14 cellular contexts compared by ENCODE assay signal in the genomic region with DNA sequence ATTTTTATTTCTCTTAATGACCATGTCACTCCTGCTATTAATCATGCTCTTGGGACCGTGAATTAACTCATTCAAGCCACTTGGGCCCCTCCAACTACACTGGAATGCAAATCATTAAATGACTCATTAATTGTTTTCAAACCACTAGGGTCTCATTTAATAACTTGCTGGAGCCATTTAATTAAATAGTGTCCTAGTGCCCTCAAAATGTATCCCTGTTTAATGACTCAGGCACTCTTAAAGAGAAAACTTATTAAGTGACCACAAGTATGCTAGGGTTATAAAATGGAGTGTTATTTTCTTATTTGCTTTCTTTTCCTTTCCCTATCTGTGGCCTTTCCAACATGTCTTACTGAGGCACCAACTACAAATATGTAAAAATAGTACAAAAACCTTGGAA.
"Had no signal": no experiment of that assay in that cellular context is flagged by ENCODE, and none has a peak within 500 bp of the region (broad histone marks: within the 10 kb centered on the region; RNA-seq: fewer than 3 reads in every experiment).

No MANE protein-coding gene starts in this region.

- H3K9me3 ChIP-seq: adrenal gland, left ventricle myocardium inferior, tibial nerve had no signal

- H3K9ac ChIP-seq: parathyroid adenoma had no signal

- H3K4me3 ChIP-seq: adrenal gland, left ventricle myocardium inferior, tibial nerve had no signal

- H3K36me3 Mint-ChIP-seq: naive B cell; stimulated activated naive B cell treated with anti-CD40 and anti-IgM and Interleukin-4, amounts not matched to agents 10 μg/mL and 1 μg/mL and 100 μg/mL, for 72 hours had no signal

- H3K4me3 Mint-ChIP-seq: endodermal cell; naive B cell; stimulated activated naive B cell treated with anti-CD40 and anti-IgM and Interleukin-4, amounts not matched to agents 10 μg/mL and 1 μg/mL and 100 μg/mL, for 72 hours had no signal

- H3K36me3 ChIP-seq: adrenal gland, left ventricle myocardium inferior, tibial nerve had no signal

- H3K27me3 ChIP-seq: adrenal gland, tibial nerve had no signal

- DNase-seq: activated naive CD4-positive, alpha-beta T cell treated with anti-CD3 and anti-CD28 coated beads, Interleukin-2, amount 50 U/mL, for 16 hours; activated T-cell treated with anti-CD3 and anti-CD28 coated beads, Interleukin-2, amount 50 U/mL, for 1 hour; adrenal gland; dermis blood vessel endothelial cell; endodermal cell; hippocampal formation; left ventricle myocardium inferior; naive B cell; right cardiac atrium; stimulated activated CD4-positive, alpha-beta T cell treated with anti-CD3 and anti-CD28 coated beads, Interleukin-2, amount 100 ng/mL, for 24 hours; stimulated activated naive B cell treated with anti-CD40 and anti-IgM and Interleukin-4, amounts not matched to agents 10 μg/mL and 1 μg/mL and 100 μg/mL, for 72 hours had no signal

- H3K27me3 Mint-ChIP-seq: naive B cell; stimulated activated naive B cell treated with anti-CD40 and anti-IgM and Interleukin-4, amounts not matched to agents 10 μg/mL and 1 μg/mL and 100 μg/mL, for 72 hours had no signal

- H2AFZ ChIP-seq: parathyroid adenoma had no signal

- ATAC-seq: activated CD4-positive, CD25-positive, alpha-beta regulatory T cell treated with anti-CD3 and anti-CD28 coated beads, Interleukin-2, amount 50 U/mL, for 24 hours; right cardiac atrium; stimulated activated naive B cell treated with anti-CD40 and anti-IgM and Interleukin-4, amounts not matched to agents 10 μg/mL and 1 μg/mL and 100 μg/mL, for 72 hours had no signal

- H3K4me1 Mint-ChIP-seq: naive B cell; stimulated activated naive B cell treated with anti-CD40 and anti-IgM and Interleukin-4, amounts not matched to agents 10 μg/mL and 1 μg/mL and 100 μg/mL, for 72 hours had no signal

- H3K4me1 ChIP-seq: parathyroid adenoma had no signal

- H3K27ac Mint-ChIP-seq: naive B cell; stimulated activated naive B cell treated with anti-CD40 and anti-IgM and Interleukin-4, amounts not matched to agents 10 μg/mL and 1 μg/mL and 100 μg/mL, for 72 hours had no signal

- H3K27ac ChIP-seq: left ventricle myocardium inferior, parathyroid adenoma, tibial nerve had no signal
